8 cellular contexts compared by ENCODE assay signal in the genomic region with DNA sequence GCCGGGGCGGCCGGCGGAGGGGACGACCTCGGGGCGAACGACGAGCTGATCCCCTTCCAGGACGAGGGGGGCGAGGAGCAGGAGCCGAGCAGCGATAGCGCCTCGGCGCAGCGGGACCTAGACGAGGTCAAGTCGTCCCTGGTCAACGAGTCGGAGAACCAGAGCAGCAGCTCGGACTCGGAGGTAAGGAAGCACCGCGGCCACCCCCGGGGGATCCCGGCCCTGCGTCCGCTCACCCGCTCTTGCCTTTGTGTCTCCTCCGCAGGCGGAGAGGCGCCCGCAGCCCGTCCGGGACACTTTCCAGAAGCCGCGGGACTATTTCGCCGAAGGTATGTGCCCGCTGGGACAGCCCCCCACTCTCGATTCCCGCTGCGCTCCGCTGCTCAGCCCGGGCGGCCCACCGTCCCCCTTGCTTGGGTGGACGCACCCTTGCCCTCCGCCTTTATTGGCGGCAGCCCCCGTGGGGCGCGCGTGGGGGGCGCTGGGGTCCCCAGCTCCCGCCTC. TPM values are rescaled to one million over a fixed set of nuclear protein-coding genes. Genes with fewer than 3 reads are reported as not detected.
DNase-seq lines count a peak whose midpoint lies in the region; ATAC-seq, FAIRE-seq and TF ChIP-seq lines count a peak whose summit lies in the region.

No MANE protein-coding gene starts in this region.

- 26% methylated on average over 43 of the region's 57 CpGs for WGBS in K562 (ENCODE audit: insufficient coverage, low coverage, missing lambda C conversion rate)
- WGBS in spleen, 5 donors: 1 to 2% (median 2%) methylated on average over 32 to 57 of the region's 57 CpGs

- DNase-seq in GM10266 (ENCODE audit: extremely low spot score) (peak; percentile 68), LHCN-M2 (ENCODE audit: low read depth) (peak; percentile 40), K562 (ENCODE audit: extremely low read depth in 1 of 4, low spot score in 3 of 4) (peak in 2 of 4 experiments; percentile 35 to 51), iPS-NIHi11 (ENCODE audit: low spot score) (peak; percentile 62), spleen (peak; percentile 79), NCI-H446 treated with DMSO at 0.1 percent for 48 hours (lab: John Stamatoyannopoulos, UW) (no peak), H54 (ENCODE audit: insufficient read length, low spot score) (no peak)

- TF ChIP-seq RAD21 in K562 (CRISPR knock-in tag; conservative IDR thresholded peaks at IDR 0.05 in 1 of 2, IDR thresholded peaks at IDR 0.05 in 1 of 2): no peak

- POLR2A ChIA-PET in K562 (lab: Yijun Ruan, JAX): no interaction called here

- H3K9me3 ChIP-seq in K562 (replicated peaks; ENCODE audit: control insufficient read depth, insufficient read depth, low read depth, low read length) (no peaks in the 10 kb centered on the region), spleen (no peaks in the 10 kb centered on the region)

- ATAC-seq in K562 (peak; percentile 19), GM18861 (IDR thresholded peaks at IDR 0.05; ENCODE audit: unreplicated experiment) (no peak)

- CTCF ChIA-PET in K562 (lab: Yijun Ruan, JAX; ENCODE audit: low intra/inter-chr PET ratio): interaction anchor here (0.5 to 0.8 kb wide), 2 partner anchors 34 to 152 kb away, joined by 3 to 4 read pairs; no protein-coding TSS in a partner anchor

- peaks cover 0 to 18% of the 10 kb centered on the region in 2 experiments; a peak in 2 of 5 replicates for H3K4me1 ChIP-seq in K562 (replicated peaks in 1 of 2; ENCODE audit: control insufficient read depth in 2 of 2, insufficient read depth in 2 of 2, low read length in 2 of 2)
- H3K4me1 ChIP-seq in spleen: peaks cover 8 to 62% (median 41%) of the 10 kb centered on the region in 6 donors

- FAIRE-seq in K562 (lab: Jason Lieb, UNC) (no peak), H54 (lab: Jason Lieb, UNC) (no peak)

- H4K20me1 ChIP-seq in K562 (replicated peaks; ENCODE audit: control insufficient read depth, insufficient read depth, low read length): no peaks in the 10 kb centered on the region

- TF ChIP-seq POLR2A in K562 (conservative IDR thresholded peaks at IDR 0.05): no peak
- TF ChIP-seq POLR2A in spleen (IDR thresholded peaks at IDR 0.05): no peak
- TF ChIP-seq POLR2A in H54 (IDR thresholded peaks at IDR 0.05; ENCODE audit: low read depth, low read length): no peak

- TF ChIP-seq EP300 in K562 (IDR thresholded peaks at IDR 0.05; ENCODE audit: low read length): no peak

- in situ Hi-C loops in K562 (cut with MboI): no loop called here

- intact Hi-C loops in K562 (cut with micrococcal nuclease): loop anchor here (5.0 kb wide), 1 partner anchor 67 kb away; no protein-coding TSS in a partner anchor
- intact Hi-C loops in spleen (cut with DNase I; ENCODE audit: low total_unique reads): loop anchor here (5.0 kb wide), 2 partner anchors 67 to 153 kb away; no protein-coding TSS in a partner anchor

- H3K9me1 ChIP-seq in K562 (ENCODE audit: control insufficient read depth, insufficient read depth, low read length): no peaks in the 10 kb centered on the region

- H3K9ac ChIP-seq in K562 (ENCODE audit: insufficient read depth in 1 of 2, low read depth in 2 of 2, low read length in 2 of 2): peak overlapping the region in 1 of 2 experiments; percentile 43; a peak in 1 of 4 replicates

- no peaks in the 10 kb centered on the region for H3K79me2 ChIP-seq in K562 (ENCODE audit: control insufficient read depth, insufficient read depth, low read length)

- H3K36me3 ChIP-seq in K562 (ENCODE audit: control insufficient read depth, insufficient read depth, low read length) (no peaks in the 10 kb centered on the region), spleen (no peaks in the 10 kb centered on the region)

- peak overlapping the region; percentile 59; the same call in 1 of the 2 replicates for H2AFZ ChIP-seq in K562 (ENCODE audit: low read depth, low read length)

- H3K4me3 ChIP-seq in K562 (peak overlapping the region; percentile 18; the same call in 1 of the 2 replicates), spleen (peak overlapping the region; percentile 44 to 85 (median 55))

- BruUV-seq in K562 (replicated peaks; lab: Mats Ljungman, UMichigan): no TSS peak

- TF ChIP-seq CTCF in GM10266 (IDR thresholded peaks at IDR 0.05; ENCODE audit: control insufficient read depth, insufficient read depth, low read depth, missing control alignments) (no peak), K562 (IDR thresholded peaks at IDR 0.05 in 2 of 3, conservative IDR thresholded peaks at IDR 0.05 in 1 of 3; ENCODE audit: insufficient read depth in 2 of 3, low read depth in 1 of 3, low read length in 3 of 3) (no peak), spleen (IDR thresholded peaks at IDR 0.05 in 8 of 11, conservative IDR thresholded peaks at IDR 0.05 in 3 of 11) (no peak)

- H3K27ac ChIP-seq in K562 (ENCODE audit: extremely low read depth, low read depth, low read length): no peak overlapping the region
- peak overlapping the region in 6 of 8 donors; percentile 33 to 71 (median 57) for H3K27ac ChIP-seq in spleen

- peaks cover 13 to 41% of the 10 kb centered on the region in 2 experiments for H3K27me3 ChIP-seq in K562 (ENCODE audit: control insufficient read depth in 2 of 2, insufficient read depth in 2 of 2, low read length in 2 of 2)
- peaks cover 2 to 74% (median 36%) of the 10 kb centered on the region in 7 donors for H3K27me3 ChIP-seq in spleen (replicated peaks in 1 of 7)

- H3K4me2 ChIP-seq in K562 (ENCODE audit: insufficient read depth, low read length): peak overlapping the region; percentile 43

TF ChIP-seq in K562, 482 proteins besides CTCF, POLR2A, EP300 and RAD21 (continues in another document):
- TF ChIP-seq BCL6 (CRISPR knock-in tag; IDR thresholded peaks at IDR 0.05): no peak
- TF ChIP-seq IFI16 (CRISPR knock-in tag; IDR thresholded peaks at IDR 0.05): no peak
- TF ChIP-seq FOXA1 (IDR thresholded peaks at IDR 0.05; ENCODE audit: borderline replicate concordance): no peak
- TF ChIP-seq NCOR1 (IDR thresholded peaks at IDR 0.05): no peak
- TF ChIP-seq, protein P1, sequence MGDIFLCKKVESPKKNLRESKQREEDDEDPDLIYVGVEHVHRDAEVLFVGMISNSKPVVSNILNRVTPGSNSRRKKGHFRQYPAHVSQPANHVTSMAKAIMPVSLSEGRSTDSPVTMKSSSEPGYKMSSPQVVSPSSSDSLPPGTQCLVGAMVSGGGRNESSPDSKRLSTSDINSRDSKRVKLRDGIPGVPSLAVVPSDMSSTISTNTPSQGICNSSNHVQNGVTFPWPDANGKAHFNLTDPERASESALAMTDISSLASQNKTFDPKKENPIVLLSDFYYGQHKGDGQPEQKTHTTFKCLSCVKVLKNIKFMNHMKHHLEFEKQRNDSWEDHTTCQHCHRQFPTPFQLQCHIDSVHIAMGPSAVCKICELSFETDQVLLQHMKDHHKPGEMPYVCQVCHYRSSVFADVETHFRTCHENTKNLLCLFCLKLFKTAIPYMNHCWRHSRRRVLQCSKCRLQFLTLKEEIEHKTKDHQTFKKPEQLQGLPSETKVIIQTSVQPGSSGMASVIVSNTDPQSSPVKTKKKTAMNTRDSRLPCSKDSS (IDR thresholded peaks at IDR 0.05; ENCODE audit: low read depth, partially characterized antibody): no peak
- TF ChIP-seq, protein P2, sequence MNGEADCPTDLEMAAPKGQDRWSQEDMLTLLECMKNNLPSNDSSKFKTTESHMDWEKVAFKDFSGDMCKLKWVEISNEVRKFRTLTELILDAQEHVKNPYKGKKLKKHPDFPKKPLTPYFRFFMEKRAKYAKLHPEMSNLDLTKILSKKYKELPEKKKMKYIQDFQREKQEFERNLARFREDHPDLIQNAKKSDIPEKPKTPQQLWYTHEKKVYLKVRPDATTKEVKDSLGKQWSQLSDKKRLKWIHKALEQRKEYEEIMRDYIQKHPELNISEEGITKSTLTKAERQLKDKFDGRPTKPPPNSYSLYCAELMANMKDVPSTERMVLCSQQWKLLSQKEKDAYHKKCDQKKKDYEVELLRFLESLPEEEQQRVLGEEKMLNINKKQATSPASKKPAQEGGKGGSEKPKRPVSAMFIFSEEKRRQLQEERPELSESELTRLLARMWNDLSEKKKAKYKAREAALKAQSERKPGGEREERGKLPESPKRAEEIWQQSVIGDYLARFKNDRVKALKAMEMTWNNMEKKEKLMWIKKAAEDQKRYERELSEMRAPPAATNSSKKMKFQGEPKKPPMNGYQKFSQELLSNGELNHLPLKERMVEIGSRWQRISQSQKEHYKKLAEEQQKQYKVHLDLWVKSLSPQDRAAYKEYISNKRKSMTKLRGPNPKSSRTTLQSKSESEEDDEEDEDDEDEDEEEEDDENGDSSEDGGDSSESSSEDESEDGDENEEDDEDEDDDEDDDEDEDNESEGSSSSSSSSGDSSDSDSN (IDR thresholded peaks at IDR 0.05; ENCODE audit: borderline replicate concordance in 1 of 2, low read depth in 2 of 2, low read length in 2 of 2): peak; percentile 31 to 58; a peak in 1 of 4 replicates
- TF ChIP-seq ZNF274 (IDR thresholded peaks at IDR 0.05; ENCODE audit: borderline replicate concordance, low read depth, low read length): no peak

RNA-seq across cellular contexts. Expression of gene TCF7L1, which starts 0.6 kb away (rescaled TPM):
- 0.46 and 1.1 TPM in 2 replicates for total RNA-seq in LHCN-M2 (2014; rRNA removed)
- 10.7 TPM for polyA plus RNA-seq in LHCN-M2 (2012)
- total RNA-seq in K562 (2011; cell fraction: chromatin; rRNA removed; ENCODE audit: low replicate concordance): 0.23 TPM in 1 of 2 replicates, not detected in the other
- not detected in 2 replicates for total RNA-seq in K562 (2011; cell fraction: nucleolus; rRNA removed)
- total RNA-seq in K562 (2011; cell fraction: nucleoplasm; rRNA removed): not detected in 2 replicates
- not detected in 2 replicates for total RNA-seq in K562 (2014; rRNA removed)
- total RNA-seq in K562 (2014; rRNA removed; fragmentation: Illumina TruSeq; extraction: Trizol): not detected in 2 replicates
- not detected in 2 replicates for total RNA-seq in K562 (2015; rRNA removed; fragmentation: Illumina TruSeq; extraction: Trizol)
- total RNA-seq in K562 (2021): 0.11 and 0.13 TPM in 2 replicates
- not detected in 2 replicates for polyA plus RNA-seq in K562 (2011; rRNA removed)
- polyA plus RNA-seq in K562 (2011; cell fraction: cytosol; rRNA removed): 0.03 TPM in 1 of 2 replicates, not detected in the other
- polyA plus RNA-seq in K562 (2011; cell fraction: nucleus; rRNA removed): 0.07 TPM in 1 of 2 replicates, not detected in the other
- polyA plus RNA-seq in K562 (2012): 0.17 and 0.21 TPM in 2 replicates
- 0.07 and 0.09 TPM in 2 replicates for polyA plus RNA-seq in K562 (2014; fragmentation: Illumina TruSeq; extraction: Trizol)
- polyA plus RNA-seq in K562 (2014; fragmentation: Nextera tagmentation; extraction: Ambion mirVana): under 1 TPM in 1 of 2 experiments, not detected in 1; 0.04 TPM
- 0.03 and 0.05 TPM in 2 replicates for polyA plus RNA-seq in K562 (2014; rRNA removed)
- polyA minus RNA-seq in K562 (2011; rRNA and poly(A)+ RNA removed): not detected in 2 replicates
- polyA minus RNA-seq in K562 (2011; cell fraction: cytosol; rRNA and poly(A)+ RNA removed): not detected in 2 replicates
- polyA minus RNA-seq in K562 (2011; cell fraction: nucleus; rRNA and poly(A)+ RNA removed): not detected in 2 replicates
- total RNA-seq in spleen: 10 to 100 TPM in 3 of 7 donors, 1 to 10 TPM in 4; 3.3 to 15.8 (median 9.8) TPM
- 1 to 10 TPM; 2.0 to 5.2 (median 2.4) TPM for polyA plus RNA-seq in spleen

Comparison
In these comparisons a context has a peak if more than half of its experiments do, and no peak if none do; other contexts are left out.
1. DNase-seq: peak in GM10266 (single experiment), LHCN-M2 (single experiment), iPS-NIHi11 (single experiment) and spleen (single experiment); none in NCI-H446 treated with DMSO at 0.1 percent for 48 hours (single experiment) and H54 (single experiment).